In the genomic region with DNA sequence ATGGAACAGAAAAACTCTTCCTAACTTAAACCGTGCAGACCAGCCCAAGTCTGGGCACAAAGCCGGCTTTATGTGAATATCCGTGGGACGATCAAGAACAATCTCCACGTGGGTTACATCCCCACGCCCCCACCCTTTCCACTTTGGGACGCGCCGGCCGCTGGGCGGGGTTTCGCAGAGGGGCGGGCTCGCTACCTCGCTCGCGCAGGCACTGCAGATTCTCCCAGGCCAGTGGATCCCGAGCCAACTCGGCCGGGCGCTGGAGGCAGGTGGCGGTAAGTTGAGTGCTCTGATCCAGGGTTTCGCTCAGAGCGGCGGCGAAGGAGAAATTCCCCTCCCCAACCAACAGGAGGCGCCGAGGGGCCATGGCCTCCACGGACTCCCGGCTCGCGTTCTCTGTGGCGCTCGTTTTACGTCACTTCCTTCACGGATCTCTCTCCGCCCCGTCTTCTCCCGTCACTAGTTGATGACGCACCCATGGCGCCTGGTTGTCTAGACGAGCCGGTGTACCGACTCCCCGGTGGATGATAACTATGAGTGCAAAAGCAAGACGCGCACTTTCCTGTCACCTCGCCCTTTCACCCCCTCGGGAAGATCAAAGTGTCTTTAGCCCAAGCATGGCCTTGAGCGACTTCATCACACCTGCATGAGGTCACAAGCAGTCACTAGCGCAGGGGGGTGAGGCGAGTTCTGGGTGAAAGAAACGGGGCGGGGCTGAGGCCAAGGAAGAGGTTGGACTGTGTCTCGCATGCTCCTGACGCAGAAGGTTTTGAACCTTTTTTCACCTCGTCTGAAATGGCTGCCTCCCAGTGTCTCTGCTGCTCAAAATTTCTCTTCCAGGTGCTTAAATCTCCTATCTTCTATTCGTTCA, we compare ENCODE assay signal across 1 cellular context.
TF ChIP-seq lines count a peak whose summit lies in the region.

A gene with protein sequence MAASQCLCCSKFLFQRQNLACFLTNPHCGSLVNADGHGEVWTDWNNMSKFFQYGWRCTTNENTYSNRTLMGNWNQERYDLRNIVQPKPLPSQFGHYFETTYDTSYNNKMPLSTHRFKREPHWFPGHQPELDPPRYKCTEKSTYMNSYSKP (plus strand): TSS at position 776 of the 871 bp plus-strand sequence. CDS start 20 bp downstream, at position 796.
A gene with protein sequence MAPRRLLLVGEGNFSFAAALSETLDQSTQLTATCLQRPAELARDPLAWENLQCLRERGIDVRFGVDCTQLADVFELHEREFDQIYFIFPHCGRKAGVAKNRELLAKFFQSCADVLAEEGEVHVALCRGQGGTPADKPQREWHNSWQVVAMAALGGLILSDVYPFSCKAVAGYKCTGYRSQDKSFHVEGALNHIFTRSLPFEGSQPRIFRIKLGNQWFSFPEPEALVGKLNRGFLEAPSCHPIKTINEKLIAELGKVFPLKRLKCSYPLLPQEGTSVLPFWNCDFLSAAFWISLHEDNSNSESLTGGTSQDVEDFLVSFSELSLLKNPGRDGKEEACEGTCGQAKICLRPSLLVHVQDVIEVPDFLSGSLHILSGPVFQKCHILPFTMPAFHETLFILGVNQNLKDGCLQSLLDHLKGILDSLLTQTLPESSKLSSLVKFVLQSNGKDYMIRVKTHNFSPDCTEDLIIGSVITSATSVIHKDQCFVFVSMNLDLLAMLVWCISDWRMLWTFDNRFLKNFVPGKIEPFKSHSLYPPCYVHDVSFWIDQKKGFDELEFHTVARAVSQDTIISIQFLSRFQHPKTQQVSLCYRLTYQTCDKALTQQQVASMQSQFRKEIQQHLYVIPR (minus strand): TSS at position 400 of the 871 bp plus-strand sequence. CDS start 33 bp downstream, at position 367.

TF ChIP-seq in HepG2, 621 proteins besides CTCF, POLR2A, EP300 and RAD21 (continued from another document and continues in another):
- TF ChIP-seq, protein P1, sequence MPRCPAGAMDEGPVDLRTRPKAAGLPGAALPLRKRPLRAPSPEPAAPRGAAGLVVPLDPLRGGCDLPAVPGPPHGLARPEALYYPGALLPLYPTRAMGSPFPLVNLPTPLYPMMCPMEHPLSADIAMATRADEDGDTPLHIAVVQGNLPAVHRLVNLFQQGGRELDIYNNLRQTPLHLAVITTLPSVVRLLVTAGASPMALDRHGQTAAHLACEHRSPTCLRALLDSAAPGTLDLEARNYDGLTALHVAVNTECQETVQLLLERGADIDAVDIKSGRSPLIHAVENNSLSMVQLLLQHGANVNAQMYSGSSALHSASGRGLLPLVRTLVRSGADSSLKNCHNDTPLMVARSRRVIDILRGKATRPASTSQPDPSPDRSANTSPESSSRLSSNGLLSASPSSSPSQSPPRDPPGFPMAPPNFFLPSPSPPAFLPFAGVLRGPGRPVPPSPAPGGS (CRISPR knock-in tag; IDR thresholded peaks at IDR 0.05): 0 out of 2 replicates have a peak, but pooled peaks have one; percentile 60
- TF ChIP-seq ZNF180 (CRISPR knock-in tag; IDR thresholded peaks at IDR 0.05; ENCODE audit: borderline replicate concordance, low read depth): 0 out of 2 replicates have a peak, but pooled peaks have one; percentile 57
- TF ChIP-seq ZNF550 (CRISPR knock-in tag; IDR thresholded peaks at IDR 0.05; ENCODE audit: borderline replicate concordance): no peak
- peak; percentile 44; the same call in 1 of the 2 replicates for TF ChIP-seq SIX1 (CRISPR knock-in tag; IDR thresholded peaks at IDR 0.05; ENCODE audit: borderline replicate concordance)
- TF ChIP-seq ZNF30 (CRISPR knock-in tag; IDR thresholded peaks at IDR 0.05): no peak
- peak; percentile 45; the same call in 1 of the 2 replicates for TF ChIP-seq ZNF333 (CRISPR knock-in tag; IDR thresholded peaks at IDR 0.05; ENCODE audit: borderline replicate concordance)
- TF ChIP-seq RXRA (CRISPR knock-in tag; IDR thresholded peaks at IDR 0.05): peak; percentile 92
- TF ChIP-seq, protein P2, sequence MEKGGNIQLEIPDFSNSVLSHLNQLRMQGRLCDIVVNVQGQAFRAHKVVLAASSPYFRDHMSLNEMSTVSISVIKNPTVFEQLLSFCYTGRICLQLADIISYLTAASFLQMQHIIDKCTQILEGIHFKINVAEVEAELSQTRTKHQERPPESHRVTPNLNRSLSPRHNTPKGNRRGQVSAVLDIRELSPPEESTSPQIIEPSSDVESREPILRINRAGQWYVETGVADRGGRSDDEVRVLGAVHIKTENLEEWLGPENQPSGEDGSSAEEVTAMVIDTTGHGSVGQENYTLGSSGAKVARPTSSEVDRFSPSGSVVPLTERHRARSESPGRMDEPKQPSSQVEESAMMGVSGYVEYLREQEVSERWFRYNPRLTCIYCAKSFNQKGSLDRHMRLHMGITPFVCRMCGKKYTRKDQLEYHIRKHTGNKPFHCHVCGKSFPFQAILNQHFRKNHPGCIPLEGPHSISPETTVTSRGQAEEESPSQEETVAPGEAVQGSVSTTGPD (CRISPR knock-in tag; IDR thresholded peaks at IDR 0.05): no peak; the same call in 1 of the 2 replicates
- no peak; the same call in 1 of the 2 replicates for TF ChIP-seq NFATC3 (CRISPR knock-in tag; IDR thresholded peaks at IDR 0.05)
- peak; percentile 36; the same call in 1 of the 2 replicates for TF ChIP-seq REPIN1 (CRISPR knock-in tag; IDR thresholded peaks at IDR 0.05; ENCODE audit: borderline replicate concordance, low read depth)
- TF ChIP-seq TAF1 (CRISPR knock-in tag; IDR thresholded peaks at IDR 0.05): no peak; the same call in 1 of the 2 replicates
- TF ChIP-seq, protein P3, sequence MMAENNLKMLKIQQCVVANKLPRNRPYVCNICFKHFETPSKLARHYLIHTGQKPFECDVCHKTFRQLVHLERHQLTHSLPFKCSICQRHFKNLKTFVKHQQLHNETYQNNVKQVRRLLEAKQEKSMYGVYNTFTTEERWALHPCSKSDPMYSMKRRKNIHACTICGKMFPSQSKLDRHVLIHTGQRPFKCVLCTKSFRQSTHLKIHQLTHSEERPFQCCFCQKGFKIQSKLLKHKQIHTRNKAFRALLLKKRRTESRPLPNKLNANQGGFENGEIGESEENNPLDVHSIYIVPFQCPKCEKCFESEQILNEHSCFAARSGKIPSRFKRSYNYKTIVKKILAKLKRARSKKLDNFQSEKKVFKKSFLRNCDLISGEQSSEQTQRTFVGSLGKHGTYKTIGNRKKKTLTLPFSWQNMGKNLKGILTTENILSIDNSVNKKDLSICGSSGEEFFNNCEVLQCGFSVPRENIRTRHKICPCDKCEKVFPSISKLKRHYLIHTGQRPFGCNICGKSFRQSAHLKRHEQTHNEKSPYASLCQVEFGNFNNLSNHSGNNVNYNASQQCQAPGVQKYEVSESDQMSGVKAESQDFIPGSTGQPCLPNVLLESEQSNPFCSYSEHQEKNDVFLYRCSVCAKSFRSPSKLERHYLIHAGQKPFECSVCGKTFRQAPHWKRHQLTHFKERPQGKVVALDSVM (CRISPR knock-in tag; IDR thresholded peaks at IDR 0.05): peak; percentile 88
- peak; percentile 85 for TF ChIP-seq MED1 (CRISPR knock-in tag; IDR thresholded peaks at IDR 0.05)
- TF ChIP-seq, protein P4, sequence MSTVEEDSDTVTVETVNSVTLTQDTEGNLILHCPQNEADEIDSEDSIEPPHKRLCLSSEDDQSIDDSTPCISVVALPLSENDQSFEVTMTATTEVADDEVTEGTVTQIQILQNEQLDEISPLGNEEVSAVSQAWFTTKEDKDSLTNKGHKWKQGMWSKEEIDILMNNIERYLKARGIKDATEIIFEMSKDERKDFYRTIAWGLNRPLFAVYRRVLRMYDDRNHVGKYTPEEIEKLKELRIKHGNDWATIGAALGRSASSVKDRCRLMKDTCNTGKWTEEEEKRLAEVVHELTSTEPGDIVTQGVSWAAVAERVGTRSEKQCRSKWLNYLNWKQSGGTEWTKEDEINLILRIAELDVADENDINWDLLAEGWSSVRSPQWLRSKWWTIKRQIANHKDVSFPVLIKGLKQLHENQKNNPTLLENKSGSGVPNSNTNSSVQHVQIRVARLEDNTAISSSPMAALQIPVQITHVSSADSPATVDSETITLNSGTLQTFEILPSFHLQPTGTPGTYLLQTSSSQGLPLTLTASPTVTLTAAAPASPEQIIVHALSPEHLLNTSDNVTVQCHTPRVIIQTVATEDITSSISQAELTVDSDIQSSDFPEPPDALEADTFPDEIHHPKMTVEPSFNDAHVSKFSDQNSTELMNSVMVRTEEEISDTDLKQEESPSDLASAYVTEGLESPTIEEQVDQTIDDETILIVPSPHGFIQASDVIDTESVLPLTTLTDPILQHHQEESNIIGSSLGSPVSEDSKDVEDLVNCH (CRISPR knock-in tag; IDR thresholded peaks at IDR 0.05): no peak
- no peak for TF ChIP-seq JUNB (CRISPR knock-in tag; IDR thresholded peaks at IDR 0.05; ENCODE audit: borderline replicate concordance)
- no peak; the same call in 1 of the 2 replicates for TF ChIP-seq NAIF1 (CRISPR knock-in tag; IDR thresholded peaks at IDR 0.05; ENCODE audit: borderline replicate concordance)
- TF ChIP-seq SALL2 (CRISPR knock-in tag; IDR thresholded peaks at IDR 0.05): peak; percentile 74; the same call in 1 of the 2 replicates
- no peak for TF ChIP-seq SNAPC2 (CRISPR knock-in tag; IDR thresholded peaks at IDR 0.05)
- TF ChIP-seq, protein P5, sequence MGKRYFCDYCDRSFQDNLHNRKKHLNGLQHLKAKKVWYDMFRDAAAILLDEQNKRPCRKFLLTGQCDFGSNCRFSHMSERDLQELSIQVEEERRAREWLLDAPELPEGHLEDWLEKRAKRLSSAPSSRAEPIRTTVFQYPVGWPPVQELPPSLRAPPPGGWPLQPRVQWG (CRISPR knock-in tag; IDR thresholded peaks at IDR 0.05; ENCODE audit: borderline replicate concordance, low read depth): no peak
- TF ChIP-seq ZNF34 (CRISPR knock-in tag; IDR thresholded peaks at IDR 0.05; ENCODE audit: borderline replicate concordance): 0 out of 2 replicates have a peak, but pooled peaks have one; percentile 50
- no peak; the same call in 1 of the 2 replicates for TF ChIP-seq ZNF703 (CRISPR knock-in tag; IDR thresholded peaks at IDR 0.05; ENCODE audit: borderline replicate concordance)
- peak; percentile 26; the same call in 1 of the 2 replicates for TF ChIP-seq ZNF619 (CRISPR knock-in tag; IDR thresholded peaks at IDR 0.05)
- no peak; the same call in 1 of the 2 replicates for TF ChIP-seq SAFB2 (CRISPR knock-in tag; IDR thresholded peaks at IDR 0.05; ENCODE audit: borderline replicate concordance, low read depth)
- TF ChIP-seq, protein P6, sequence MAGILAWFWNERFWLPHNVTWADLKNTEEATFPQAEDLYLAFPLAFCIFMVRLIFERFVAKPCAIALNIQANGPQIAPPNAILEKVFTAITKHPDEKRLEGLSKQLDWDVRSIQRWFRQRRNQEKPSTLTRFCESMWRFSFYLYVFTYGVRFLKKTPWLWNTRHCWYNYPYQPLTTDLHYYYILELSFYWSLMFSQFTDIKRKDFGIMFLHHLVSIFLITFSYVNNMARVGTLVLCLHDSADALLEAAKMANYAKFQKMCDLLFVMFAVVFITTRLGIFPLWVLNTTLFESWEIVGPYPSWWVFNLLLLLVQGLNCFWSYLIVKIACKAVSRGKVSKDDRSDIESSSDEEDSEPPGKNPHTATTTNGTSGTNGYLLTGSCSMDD (CRISPR knock-in tag; IDR thresholded peaks at IDR 0.05): no peak
- no peak for TF ChIP-seq DNMT1 (CRISPR knock-in tag; IDR thresholded peaks at IDR 0.05)
- no peak for TF ChIP-seq MLLT10 (CRISPR knock-in tag; IDR thresholded peaks at IDR 0.05)
- TF ChIP-seq, protein P7, sequence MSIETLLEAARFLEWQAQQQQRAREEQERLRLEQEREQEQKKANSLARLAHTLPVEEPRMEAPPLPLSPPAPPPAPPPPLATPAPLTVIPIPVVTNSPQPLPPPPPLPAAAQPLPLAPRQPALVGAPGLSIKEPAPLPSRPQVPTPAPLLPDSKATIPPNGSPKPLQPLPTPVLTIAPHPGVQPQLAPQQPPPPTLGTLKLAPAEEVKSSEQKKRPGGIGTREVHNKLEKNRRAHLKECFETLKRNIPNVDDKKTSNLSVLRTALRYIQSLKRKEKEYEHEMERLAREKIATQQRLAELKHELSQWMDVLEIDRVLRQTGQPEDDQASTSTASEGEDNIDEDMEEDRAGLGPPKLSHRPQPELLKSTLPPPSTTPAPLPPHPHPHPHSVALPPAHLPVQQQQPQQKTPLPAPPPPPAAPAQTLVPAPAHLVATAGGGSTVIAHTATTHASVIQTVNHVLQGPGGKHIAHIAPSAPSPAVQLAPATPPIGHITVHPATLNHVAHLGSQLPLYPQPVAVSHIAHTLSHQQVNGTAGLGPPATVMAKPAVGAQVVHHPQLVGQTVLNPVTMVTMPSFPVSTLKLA (IDR thresholded peaks at IDR 0.05): peak; percentile 26
- TF ChIP-seq ATF7-NPFF (CRISPR knock-in tag; IDR thresholded peaks at IDR 0.05; ENCODE audit: low read depth): peak; percentile 63; the same call in 1 of the 2 replicates
- 0 out of 2 replicates have a peak, but pooled peaks have one; percentile 11 for TF ChIP-seq JUN (CRISPR knock-in tag; IDR thresholded peaks at IDR 0.05)
- TF ChIP-seq BHLHE40 (IDR thresholded peaks at IDR 0.05; ENCODE audit: low read length): peak; percentile 56; the same call in 1 of the 2 replicates
- peak; percentile 92 for TF ChIP-seq ZNF747 (CRISPR knock-in tag; IDR thresholded peaks at IDR 0.05; ENCODE audit: borderline replicate concordance)
- 0 out of 2 replicates have a peak, but pooled peaks have one; percentile 43 for TF ChIP-seq ZNF337 (CRISPR knock-in tag; IDR thresholded peaks at IDR 0.05; ENCODE audit: borderline replicate concordance, low read depth)
- TF ChIP-seq NFYB (CRISPR knock-in tag; IDR thresholded peaks at IDR 0.05): peak; percentile 15; the same call in 1 of the 2 replicates
- peak; percentile 57 for TF ChIP-seq ZBTB20 (CRISPR knock-in tag; IDR thresholded peaks at IDR 0.05; ENCODE audit: borderline replicate concordance, low read depth)
- TF ChIP-seq ZNF567 (CRISPR knock-in tag; IDR thresholded peaks at IDR 0.05; ENCODE audit: borderline replicate concordance): peak; percentile 73; the same call in 1 of the 2 replicates
- TF ChIP-seq, protein P8, sequence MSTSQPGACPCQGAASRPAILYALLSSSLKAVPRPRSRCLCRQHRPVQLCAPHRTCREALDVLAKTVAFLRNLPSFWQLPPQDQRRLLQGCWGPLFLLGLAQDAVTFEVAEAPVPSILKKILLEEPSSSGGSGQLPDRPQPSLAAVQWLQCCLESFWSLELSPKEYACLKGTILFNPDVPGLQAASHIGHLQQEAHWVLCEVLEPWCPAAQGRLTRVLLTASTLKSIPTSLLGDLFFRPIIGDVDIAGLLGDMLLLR (CRISPR knock-in tag; IDR thresholded peaks at IDR 0.05): no peak; the same call in 1 of the 2 replicates
- TF ChIP-seq, protein P9, sequence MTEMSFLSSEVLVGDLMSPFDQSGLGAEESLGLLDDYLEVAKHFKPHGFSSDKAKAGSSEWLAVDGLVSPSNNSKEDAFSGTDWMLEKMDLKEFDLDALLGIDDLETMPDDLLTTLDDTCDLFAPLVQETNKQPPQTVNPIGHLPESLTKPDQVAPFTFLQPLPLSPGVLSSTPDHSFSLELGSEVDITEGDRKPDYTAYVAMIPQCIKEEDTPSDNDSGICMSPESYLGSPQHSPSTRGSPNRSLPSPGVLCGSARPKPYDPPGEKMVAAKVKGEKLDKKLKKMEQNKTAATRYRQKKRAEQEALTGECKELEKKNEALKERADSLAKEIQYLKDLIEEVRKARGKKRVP (CRISPR knock-in tag; IDR thresholded peaks at IDR 0.05): no peak; a peak in 1 of 4 replicates
- no peak for TF ChIP-seq HMG20A (CRISPR knock-in tag; IDR thresholded peaks at IDR 0.05; ENCODE audit: borderline replicate concordance)
- TF ChIP-seq, protein P10, sequence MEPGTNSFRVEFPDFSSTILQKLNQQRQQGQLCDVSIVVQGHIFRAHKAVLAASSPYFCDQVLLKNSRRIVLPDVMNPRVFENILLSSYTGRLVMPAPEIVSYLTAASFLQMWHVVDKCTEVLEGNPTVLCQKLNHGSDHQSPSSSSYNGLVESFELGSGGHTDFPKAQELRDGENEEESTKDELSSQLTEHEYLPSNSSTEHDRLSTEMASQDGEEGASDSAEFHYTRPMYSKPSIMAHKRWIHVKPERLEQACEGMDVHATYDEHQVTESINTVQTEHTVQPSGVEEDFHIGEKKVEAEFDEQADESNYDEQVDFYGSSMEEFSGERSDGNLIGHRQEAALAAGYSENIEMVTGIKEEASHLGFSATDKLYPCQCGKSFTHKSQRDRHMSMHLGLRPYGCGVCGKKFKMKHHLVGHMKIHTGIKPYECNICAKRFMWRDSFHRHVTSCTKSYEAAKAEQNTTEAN (CRISPR knock-in tag; conservative IDR thresholded peaks at IDR 0.05): peak; percentile 48; the same call in 1 of the 2 replicates
- no peak for TF ChIP-seq MBD4 (IDR thresholded peaks at IDR 0.05; ENCODE audit: borderline replicate concordance, low read length)
